ENCODE assay signal across 9 cellular contexts in the genomic region with DNA sequence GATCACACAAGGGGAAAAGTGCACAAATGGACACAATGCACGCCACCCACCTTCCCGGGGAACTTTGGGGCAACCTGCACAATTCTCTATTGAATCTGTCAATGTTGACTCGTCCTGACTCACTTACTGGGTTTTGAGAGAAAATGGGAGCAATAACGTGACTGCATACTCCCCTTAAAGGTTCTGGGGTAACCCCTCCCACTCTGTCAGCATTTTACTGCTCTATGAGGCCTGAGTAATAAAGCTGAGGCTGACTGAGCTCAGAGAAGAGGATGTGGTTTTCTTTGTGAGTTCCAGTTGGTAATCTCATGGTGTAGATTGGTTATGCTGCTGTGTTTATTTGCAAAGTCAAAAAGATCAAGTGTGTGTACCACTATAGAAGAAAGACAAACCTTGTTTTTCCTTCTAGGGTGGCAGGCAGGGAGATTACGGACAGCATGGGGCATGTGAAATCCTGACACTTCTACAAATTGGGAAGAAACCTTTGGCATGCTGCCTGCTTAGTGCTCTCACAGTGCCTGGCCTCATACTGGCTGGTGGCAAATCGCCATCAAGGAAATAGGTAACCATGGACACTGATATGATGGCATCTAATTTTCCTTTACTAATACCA. TPM values are rescaled to one million over a fixed set of nuclear protein-coding genes. Genes with fewer than 3 reads are reported as not detected.
DNase-seq lines count a peak whose midpoint lies in the region; ATAC-seq and TF ChIP-seq lines count a peak whose summit lies in the region.
"Had no signal": no experiment of that assay in that cellular context is flagged by ENCODE, and none has a peak within 500 bp of the region (broad histone marks: within the 10 kb centered on the region; RNA-seq: fewer than 3 reads in every experiment).

No MANE protein-coding gene starts in this region.

- no peak overlapping the region for H3K9ac ChIP-seq in endodermal cell (ENCODE audit: extremely low read depth, low read length, poor library complexity, severe bottlenecking)

- H3K36me3 ChIP-seq in SJCRH30: peaks cover 3% of the 10 kb centered on the region; the same call in 1 of the 2 replicates
- peaks cover 2% of the 10 kb centered on the region for H3K36me3 ChIP-seq in urinary bladder (ENCODE audit: insufficient read depth)
- H3K36me3 ChIP-seq in endodermal cell (ENCODE audit: control insufficient read depth, insufficient read depth, low read length): peaks cover 53% of the 10 kb centered on the region

- H3K4me3 ChIP-seq in AG10803 (ENCODE audit: low read length) (no peak overlapping the region), SJCRH30 (no peak overlapping the region), urinary bladder (ENCODE audit: low read depth, low read length) (no peak overlapping the region), endodermal cell (ENCODE audit: low read length) (no peak overlapping the region)
- H3K4me3 ChIP-seq: psoas muscle had no signal

- H3K4me1 Mint-ChIP-seq in activated naive CD4-positive, alpha-beta T cell treated with anti-CD3 and anti-CD28 coated beads, Interleukin-2, amount 10 ng/mL, durations not matched to agents 7 days and 5 days: peaks cover 74% of the 10 kb centered on the region
- H3K4me1 Mint-ChIP-seq in memory B cell: peaks cover 45% of the 10 kb centered on the region
- H3K4me1 Mint-ChIP-seq in endodermal cell: peaks cover 10% of the 10 kb centered on the region

- no peaks in the 10 kb centered on the region for H3K27me3 ChIP-seq in SJCRH30
- no peaks in the 10 kb centered on the region for H3K27me3 ChIP-seq in endodermal cell (ENCODE audit: control insufficient read depth, insufficient read depth, low read length, poor library complexity, severe bottlenecking)

- H3K27me3 Mint-ChIP-seq in activated naive CD4-positive, alpha-beta T cell treated with anti-CD3 and anti-CD28 coated beads, Interleukin-2, amount 10 ng/mL, durations not matched to agents 7 days and 5 days: no peaks in the 10 kb centered on the region
- H3K27me3 Mint-ChIP-seq in memory B cell: no peaks in the 10 kb centered on the region
- H3K27me3 Mint-ChIP-seq in endodermal cell (ENCODE audit: insufficient read depth): no peaks in the 10 kb centered on the region

- H3K4me1 ChIP-seq in SJCRH30 (no peaks in the 10 kb centered on the region), urinary bladder (ENCODE audit: insufficient read depth) (no peaks in the 10 kb centered on the region), endodermal cell (ENCODE audit: control insufficient read depth, insufficient read depth, low read length) (peaks cover 4% of the 10 kb centered on the region)

- H3K9me3 Mint-ChIP-seq in activated naive CD4-positive, alpha-beta T cell treated with anti-CD3 and anti-CD28 coated beads, Interleukin-2, amount 10 ng/mL, durations not matched to agents 7 days and 5 days: no peaks in the 10 kb centered on the region
- H3K9me3 Mint-ChIP-seq in memory B cell: no peaks in the 10 kb centered on the region
- no peaks in the 10 kb centered on the region for H3K9me3 Mint-ChIP-seq in endodermal cell

- CTCF ChIA-PET in activated naive CD4-positive, alpha-beta T cell treated with anti-CD3 and anti-CD28 coated beads, Interleukin-2, amount 10 ng/mL, durations not matched to agents 7 days and 5 days (lab: Charles Lee): interaction anchor here (0.9 to 5.9 kb wide), 6 partner anchors 11 to 253 kb away, joined by 3 to 57 read pairs (median 11); a partner anchor contains a TSS

- H3K36me3 Mint-ChIP-seq in activated naive CD4-positive, alpha-beta T cell treated with anti-CD3 and anti-CD28 coated beads, Interleukin-2, amount 10 ng/mL, durations not matched to agents 7 days and 5 days: peaks cover 65% of the 10 kb centered on the region
- H3K36me3 Mint-ChIP-seq in memory B cell: peaks cover 32% of the 10 kb centered on the region
- peaks cover 62% of the 10 kb centered on the region for H3K36me3 Mint-ChIP-seq in endodermal cell (ENCODE audit: low read depth)

- TF ChIP-seq CTCF in AG10803 (conservative IDR thresholded peaks at IDR 0.05; ENCODE audit: low read length) (no peak), endodermal cell (conservative IDR thresholded peaks at IDR 0.05) (no peak)

- peak overlapping the region; percentile 2 for H3K4me3 Mint-ChIP-seq in activated naive CD4-positive, alpha-beta T cell treated with anti-CD3 and anti-CD28 coated beads, Interleukin-2, amount 10 ng/mL, durations not matched to agents 7 days and 5 days
- peak overlapping the region; percentile 1 for H3K4me3 Mint-ChIP-seq in memory B cell
- H3K4me3 Mint-ChIP-seq in endodermal cell: no peak overlapping the region

- ATAC-seq in GM19043 (IDR thresholded peaks at IDR 0.05; ENCODE audit: low read depth, unreplicated experiment) (peak; percentile 94), HG03139 (IDR thresholded peaks at IDR 0.05; ENCODE audit: unreplicated experiment) (peak; percentile 89), memory B cell (ENCODE audit: low read depth) (peak; percentile 99)

- H3K27ac ChIP-seq in SJCRH30 (no peak overlapping the region), urinary bladder (ENCODE audit: low read depth) (peak overlapping the region; percentile 38), endodermal cell (ENCODE audit: low read depth, low read length) (no peak overlapping the region)
- H3K27ac ChIP-seq: psoas muscle had no signal

- DNase-seq in AG10803 (ENCODE audit: low read depth) (peak; percentile 88), SJCRH30 (peak; percentile 35 to 53), memory B cell (ENCODE audit: low spot score in 2 of 2) (peak in 1 of 2 donors; percentile 42), endodermal cell (no peak)
- peak; percentile 73 for DNase-seq in activated naive CD4-positive, alpha-beta T cell treated with anti-CD3 and anti-CD28 coated beads, Interleukin-2, amount 10 ng/mL, durations not matched to agents 7 days and 5 days
- DNase-seq: psoas muscle had no signal

- no peaks in the 10 kb centered on the region for H3K9me3 ChIP-seq in SJCRH30 (replicated peaks)
- H3K9me3 ChIP-seq in endodermal cell (ENCODE audit: control insufficient read depth, low read length): peaks cover 3% of the 10 kb centered on the region
- H3K9me3 ChIP-seq: psoas muscle had no signal

- H3K27ac Mint-ChIP-seq in activated naive CD4-positive, alpha-beta T cell treated with anti-CD3 and anti-CD28 coated beads, Interleukin-2, amount 10 ng/mL, durations not matched to agents 7 days and 5 days: peak overlapping the region; percentile 96
- H3K27ac Mint-ChIP-seq in memory B cell (no peak overlapping the region), endodermal cell (no peak overlapping the region)

- 68% methylated on average over 6 of the region's 6 CpGs for WGBS in urinary bladder
- 93 to 97% methylated on average over 3 to 6 of the region's 6 CpGs for WGBS in endodermal cell (ENCODE audit: insufficient coverage in 1 of 2, insufficient read length in 1 of 2), 2 experiments

RNA-seq across cellular contexts. Expression of a gene that starts 16.1 kb away (rescaled TPM):
- total RNA-seq in SJCRH30 (2014; rRNA removed; shearing (Covaris generic)): not detected in 2 replicates
- total RNA-seq in urinary bladder (1.1 TPM), endodermal cell (100 to 1,000 TPM in 1 of 2 donors, 10 to 100 TPM in 1; 91.8 to 120 TPM)
- polyA plus RNA-seq in urinary bladder: 5.2 TPM
- 75.6 TPM for polyA plus RNA-seq in endodermal cell (2013, experiment 1 of 2)
- 63.3 TPM for polyA plus RNA-seq in endodermal cell (2013, experiment 2 of 2)

RNA-seq across cellular contexts. Expression of a gene that starts 23.9 kb away (rescaled TPM):
- total RNA-seq in SJCRH30 (2014; rRNA removed; shearing (Covaris generic)): not detected in 2 replicates
- total RNA-seq in urinary bladder (not detected), endodermal cell (not detected)
- polyA plus RNA-seq in urinary bladder: 4.1 TPM
- polyA plus RNA-seq in endodermal cell (2013, experiment 1 of 2): not detected
- not detected for polyA plus RNA-seq in endodermal cell (2013, experiment 2 of 2)

RNA-seq across cellular contexts. Expression of a gene that starts 30.5 kb away (rescaled TPM):
- not detected in 2 replicates for total RNA-seq in SJCRH30 (2014; rRNA removed; shearing (Covaris generic))
- total RNA-seq in urinary bladder (not detected), endodermal cell (under 1 TPM; 0.35 to 0.38 TPM)
- polyA plus RNA-seq in urinary bladder: 0.06 TPM
- 0.64 TPM for polyA plus RNA-seq in endodermal cell (2013, experiment 1 of 2)
- polyA plus RNA-seq in endodermal cell (2013, experiment 2 of 2): 0.62 TPM

Comparison
In these comparisons a context has a peak if more than half of its experiments do, and no peak if none do; other contexts are left out.
1. RNA of a gene that starts 16.1 kb away (total RNA-seq): 91.8 to 120 TPM in endodermal cell; 1.1 TPM in urinary bladder (single experiment) and not detected in SJCRH30; every median in the first group is over 10 times any median in the second.
2. Peak in every context shown above with its lines, with median percentiles within 50 percentile points of each other: ATAC-seq.